Comparison of ENCODE assay signal across 4 cellular contexts in genomic region chr15:62048254-62048653, GRCh38. TPM values are rescaled to one million over a fixed set of nuclear protein-coding genes. Genes with fewer than 3 reads are reported as not detected.
"Had no signal": no experiment of that assay in that cellular context is flagged by ENCODE, and none has a peak within 500 bp of the region (broad histone marks: within the 10 kb centered on the region; RNA-seq: fewer than 3 reads in every experiment).

No MANE protein-coding gene starts in this region.

RNA-seq across cellular contexts. Expression of gene C2CD4A, which starts 18.5 kb away (rescaled TPM):
- total RNA-seq: HT1080, IMR-90 had no signal
- polyA plus RNA-seq: HepG2, IgD-negative memory B cell, IMR-90 had no signal
